In genomic region chr20:31663524-31663837, GRCh38 we compare ENCODE assay signal across 11 cellular contexts. TPM values are rescaled to one million over a fixed set of nuclear protein-coding genes. Genes with fewer than 3 reads are reported as not detected.
A peak's percentile ranks its signal among the peaks of the same experiment; 100 is the strongest.
DNase-seq lines count a peak whose midpoint lies in the region; ATAC-seq and TF ChIP-seq lines count a peak whose summit lies in the region.
"Had no signal": no experiment of that assay in that cellular context is flagged by ENCODE, and none has a peak within 500 bp of the region (broad histone marks: within the 10 kb centered on the region; RNA-seq: fewer than 3 reads in every experiment).

No MANE protein-coding gene starts in this region.

- peaks cover 66% of the 10 kb centered on the region for H3K4me1 ChIP-seq in lower lobe of right lung
- peaks cover 42 to 68% of the 10 kb centered on the region in 2 donors for H3K4me1 ChIP-seq in thyroid gland

- no peak for DNase-seq in activated T-cell treated with anti-CD3 and anti-CD28 coated beads, Interleukin-2, amount 50 U/mL, for 72 hours
- DNase-seq in activated T-cell treated with anti-CD3 and anti-CD28 coated beads, Interleukin-2, amount 50 U/mL, for 4 hours, result no peak
- no peak for DNase-seq in activated naive CD8-positive, alpha-beta T cell treated with anti-CD3 and anti-CD28 coated beads for 36 hours
- no peak for DNase-seq in lower lobe of right lung
- peak in 1 of 2 donors; percentile 9 for DNase-seq in thyroid gland
- DNase-seq in GM13977 (ENCODE audit: low spot score), result no peak
- DNase-seq in NCI-H1436 (lab: John Stamatoyannopoulos, UW), result no peak
- DNase-seq: activated CD4-positive, alpha-beta T cell treated with anti-CD3 and anti-CD28 coated beads for 1 hour; stimulated activated CD4-positive, alpha-beta T cell treated with anti-CD3 and anti-CD28 coated beads, Interleukin-4, amount 100 ng/mL, for 1 hour had no signal

- peak overlapping the region; percentile 80 for H3K27ac ChIP-seq in lower lobe of right lung
- peak overlapping the region; percentile 80 to 90 (median 86) for H3K27ac ChIP-seq in thyroid gland

- no peak overlapping the region for H3K4me3 Mint-ChIP-seq in activated T-cell treated with anti-CD3 and anti-CD28 coated beads, Interleukin-2, amount 50 U/mL, for 72 hours
- H3K4me3 Mint-ChIP-seq in activated T-cell treated with anti-CD3 and anti-CD28 coated beads, Interleukin-2, amount 50 U/mL, for 4 hours, result no peak overlapping the region
- H3K4me3 Mint-ChIP-seq in activated naive CD8-positive, alpha-beta T cell treated with anti-CD3 and anti-CD28 coated beads for 36 hours, result no peak overlapping the region

- H3K9me3 ChIP-seq in lower lobe of right lung (no peaks in the 10 kb centered on the region), thyroid gland (no peaks in the 10 kb centered on the region)

- H3K36me3 ChIP-seq in lower lobe of right lung (peaks cover 25% of the 10 kb centered on the region), thyroid gland (peaks cover 8 to 19% of the 10 kb centered on the region in 2 donors)

- no peak for TF ChIP-seq POLR2A in thyroid gland (IDR thresholded peaks at IDR 0.05)

- H3K4me1 Mint-ChIP-seq in activated T-cell treated with anti-CD3 and anti-CD28 coated beads, Interleukin-2, amount 50 U/mL, for 72 hours (ENCODE audit: low read depth), result peaks cover 79% of the 10 kb centered on the region
- H3K4me1 Mint-ChIP-seq in activated T-cell treated with anti-CD3 and anti-CD28 coated beads, Interleukin-2, amount 50 U/mL, for 4 hours (ENCODE audit: low read depth), result peaks cover 55% of the 10 kb centered on the region
- H3K4me1 Mint-ChIP-seq in activated naive CD8-positive, alpha-beta T cell treated with anti-CD3 and anti-CD28 coated beads for 36 hours, result peaks cover 61% of the 10 kb centered on the region

- ATAC-seq in activated T-cell treated with anti-CD3 and anti-CD28 coated beads, Interleukin-2, amount 50 U/mL, for 72 hours (replicated peaks in 1 of 2), result no peak
- no peak for ATAC-seq in activated T-cell treated with anti-CD3 and anti-CD28 coated beads, Interleukin-2, amount 50 U/mL, for 4 hours
- ATAC-seq in lower lobe of right lung (no peak), GM18858 (IDR thresholded peaks at IDR 0.05; ENCODE audit: unreplicated experiment) (no peak)

- peaks cover 0 to 23% of the 10 kb centered on the region in 2 donors for H3K36me3 Mint-ChIP-seq in activated T-cell treated with anti-CD3 and anti-CD28 coated beads, Interleukin-2, amount 50 U/mL, for 72 hours (ENCODE audit: insufficient read depth in 2 of 2)
- H3K36me3 Mint-ChIP-seq in activated T-cell treated with anti-CD3 and anti-CD28 coated beads, Interleukin-2, amount 50 U/mL, for 4 hours (ENCODE audit: insufficient read depth), result peaks cover 30% of the 10 kb centered on the region
- H3K36me3 Mint-ChIP-seq in activated naive CD8-positive, alpha-beta T cell treated with anti-CD3 and anti-CD28 coated beads for 36 hours, result peaks cover 47% of the 10 kb centered on the region

- TF ChIP-seq CTCF in lower lobe of right lung (IDR thresholded peaks at IDR 0.05), result no peak
- TF ChIP-seq CTCF in thyroid gland (IDR thresholded peaks at IDR 0.05), result no peak
- TF ChIP-seq CTCF in GM13977 (IDR thresholded peaks at IDR 0.05; ENCODE audit: extremely low read depth, insufficient read depth, missing control alignments), result no peak

- H3K27ac Mint-ChIP-seq in activated T-cell treated with anti-CD3 and anti-CD28 coated beads, Interleukin-2, amount 50 U/mL, for 72 hours, result peak overlapping the region; percentile 72
- H3K27ac Mint-ChIP-seq in activated naive CD8-positive, alpha-beta T cell treated with anti-CD3 and anti-CD28 coated beads for 36 hours, result peak overlapping the region; percentile 75

- no peaks in the 10 kb centered on the region for H3K9me3 Mint-ChIP-seq in activated T-cell treated with anti-CD3 and anti-CD28 coated beads, Interleukin-2, amount 50 U/mL, for 72 hours
- no peaks in the 10 kb centered on the region for H3K9me3 Mint-ChIP-seq in activated T-cell treated with anti-CD3 and anti-CD28 coated beads, Interleukin-2, amount 50 U/mL, for 4 hours
- H3K9me3 Mint-ChIP-seq in activated naive CD8-positive, alpha-beta T cell treated with anti-CD3 and anti-CD28 coated beads for 36 hours, result no peaks in the 10 kb centered on the region

- intact Hi-C loops in lower lobe of right lung (cut with DNase I) (loop anchor here (10.0 kb wide), 1 partner anchor 51 kb away; no protein-coding TSS in a partner anchor), thyroid gland (cut with DNase I) (no loop called here)

- WGBS in thyroid gland, 2 donors, result 52 to 53% methylated on average over 2 of the region's 2 CpGs

- in situ Hi-C loops in GM13977 (cut with MboI; ENCODE audit: low pct_unique_long_range_greater_than_20kb, low sequenced_read_pairs, unreplicated experiment), result loop anchor here (10.0 kb wide), 1 partner anchor 61 kb away; the partner anchor contains the start of gene BCL2L1

- no peaks in the 10 kb centered on the region for H3K27me3 Mint-ChIP-seq in activated T-cell treated with anti-CD3 and anti-CD28 coated beads, Interleukin-2, amount 50 U/mL, for 72 hours (ENCODE audit: low read depth)
- H3K27me3 Mint-ChIP-seq in activated T-cell treated with anti-CD3 and anti-CD28 coated beads, Interleukin-2, amount 50 U/mL, for 4 hours (ENCODE audit: low read depth), result no peaks in the 10 kb centered on the region
- peaks cover 6% of the 10 kb centered on the region for H3K27me3 Mint-ChIP-seq in activated naive CD8-positive, alpha-beta T cell treated with anti-CD3 and anti-CD28 coated beads for 36 hours

- no peaks in the 10 kb centered on the region for H3K27me3 ChIP-seq in lower lobe of right lung (ENCODE audit: low read depth)
- H3K27me3 ChIP-seq in thyroid gland, result no peaks in the 10 kb centered on the region

- H3K4me3 ChIP-seq in lower lobe of right lung, result no peak overlapping the region
- H3K4me3 ChIP-seq in thyroid gland (replicated peaks in 1 of 3), result no peak overlapping the region

RNA-seq across cellular contexts. Expression of gene COX4I2, which starts 25.8 kb away (rescaled TPM):
- total RNA-seq in activated T-cell treated with anti-CD3 and anti-CD28 coated beads, Interleukin-2, amount 50 U/mL, for 72 hours, result not detected
- not detected for total RNA-seq in activated T-cell treated with anti-CD3 and anti-CD28 coated beads, Interleukin-2, amount 50 U/mL, for 4 hours
- not detected for total RNA-seq in activated naive CD8-positive, alpha-beta T cell treated with anti-CD3 and anti-CD28 coated beads for 36 hours
- 17.1 TPM for total RNA-seq in lower lobe of right lung
- 1 to 10 TPM; 1.1 to 4.8 (median 3.4) TPM for total RNA-seq in thyroid gland
- total RNA-seq: NCI-H460 had no signal

RNA-seq across cellular contexts. Expression of gene ID1, which starts 58.4 kb away (rescaled TPM):
- 1 to 10 TPM in 1 of 2 donors, under 1 TPM in 1; 0.84 to 2.0 TPM for total RNA-seq in activated T-cell treated with anti-CD3 and anti-CD28 coated beads, Interleukin-2, amount 50 U/mL, for 72 hours
- 1 to 10 TPM; 1.4 to 1.6 (median 1.5) TPM for total RNA-seq in activated T-cell treated with anti-CD3 and anti-CD28 coated beads, Interleukin-2, amount 50 U/mL, for 4 hours
- under 1 TPM; 0.36 to 0.37 TPM for total RNA-seq in activated naive CD8-positive, alpha-beta T cell treated with anti-CD3 and anti-CD28 coated beads for 36 hours
- 196 TPM for total RNA-seq in lower lobe of right lung
- total RNA-seq in thyroid gland, result 1,000 to 10,000 TPM; 1,083 to 1,350 (median 1,205) TPM

RNA-seq across cellular contexts. Expression of gene BCL2L1, which starts 59.2 kb away (rescaled TPM):
- 100 to 1,000 TPM; 120 to 152 TPM for total RNA-seq in activated T-cell treated with anti-CD3 and anti-CD28 coated beads, Interleukin-2, amount 50 U/mL, for 72 hours
- 100 to 1,000 TPM; 237 to 274 (median 248) TPM for total RNA-seq in activated T-cell treated with anti-CD3 and anti-CD28 coated beads, Interleukin-2, amount 50 U/mL, for 4 hours
- total RNA-seq in activated naive CD8-positive, alpha-beta T cell treated with anti-CD3 and anti-CD28 coated beads for 36 hours, result 100 to 1,000 TPM; 196 to 206 TPM
- total RNA-seq in lower lobe of right lung, result 126 TPM
- 100 to 1,000 TPM; 110 to 154 (median 125) TPM for total RNA-seq in thyroid gland

Comparison
In these comparisons a context has a peak if more than half of its experiments do, and no peak if none do; other contexts are left out.
1. RNA of gene ID1, which starts 58.4 kb away (total RNA-seq): 1,083 to 1,350 TPM in thyroid gland and 196 TPM in lower lobe of right lung (single experiment); 0.84 to 2.0 TPM in activated T-cell treated with anti-CD3 and anti-CD28 coated beads, Interleukin-2, amount 50 U/mL, for 72 hours, 1.4 to 1.6 TPM in activated T-cell treated with anti-CD3 and anti-CD28 coated beads, Interleukin-2, amount 50 U/mL, for 4 hours and 0.36 to 0.37 TPM in activated naive CD8-positive, alpha-beta T cell treated with anti-CD3 and anti-CD28 coated beads for 36 hours; every median in the first group is over 10 times any median in the second.